ENCODE assay signal across 2 cellular contexts in genomic region chr18:57767259-57768050, GRCh38.
TF ChIP-seq lines count a peak whose summit lies in the region.

No MANE protein-coding gene starts in this region.

TF ChIP-seq in SK-N-SH, 30 proteins besides CTCF, POLR2A, EP300 and RAD21:
- no peak for TF ChIP-seq POLR2AphosphoS5 (IDR thresholded peaks at IDR 0.05; ENCODE audit: low read depth, low read length)
- no peak for TF ChIP-seq IRF3 (IDR thresholded peaks at IDR 0.05; ENCODE audit: low read depth, low read length)
- TF ChIP-seq SIN3A (IDR thresholded peaks at IDR 0.05; ENCODE audit: borderline replicate concordance, low read depth, low read length): no peak
- TF ChIP-seq YY1 (IDR thresholded peaks at IDR 0.05; ENCODE audit: low read depth): no peak
- no peak for TF ChIP-seq RCOR1 (IDR thresholded peaks at IDR 0.05; ENCODE audit: low read length)
- TF ChIP-seq, protein P1, sequence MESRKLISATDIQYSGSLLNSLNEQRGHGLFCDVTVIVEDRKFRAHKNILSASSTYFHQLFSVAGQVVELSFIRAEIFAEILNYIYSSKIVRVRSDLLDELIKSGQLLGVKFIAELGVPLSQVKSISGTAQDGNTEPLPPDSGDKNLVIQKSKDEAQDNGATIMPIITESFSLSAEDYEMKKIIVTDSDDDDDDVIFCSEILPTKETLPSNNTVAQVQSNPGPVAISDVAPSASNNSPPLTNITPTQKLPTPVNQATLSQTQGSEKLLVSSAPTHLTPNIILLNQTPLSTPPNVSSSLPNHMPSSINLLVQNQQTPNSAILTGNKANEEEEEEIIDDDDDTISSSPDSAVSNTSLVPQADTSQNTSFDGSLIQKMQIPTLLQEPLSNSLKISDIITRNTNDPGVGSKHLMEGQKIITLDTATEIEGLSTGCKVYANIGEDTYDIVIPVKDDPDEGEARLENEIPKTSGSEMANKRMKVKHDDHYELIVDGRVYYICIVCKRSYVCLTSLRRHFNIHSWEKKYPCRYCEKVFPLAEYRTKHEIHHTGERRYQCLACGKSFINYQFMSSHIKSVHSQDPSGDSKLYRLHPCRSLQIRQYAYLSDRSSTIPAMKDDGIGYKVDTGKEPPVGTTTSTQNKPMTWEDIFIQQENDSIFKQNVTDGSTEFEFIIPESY (IDR thresholded peaks at IDR 0.05; ENCODE audit: borderline replicate concordance, low read depth): no peak
- no peak for TF ChIP-seq NRF1 (IDR thresholded peaks at IDR 0.05; ENCODE audit: low read depth, low read length)
- TF ChIP-seq TEAD4 (IDR thresholded peaks at IDR 0.05; ENCODE audit: borderline replicate concordance, insufficient read depth): no peak
- no peak for TF ChIP-seq ELF1 (IDR thresholded peaks at IDR 0.05)
- TF ChIP-seq REST (IDR thresholded peaks at IDR 0.05; ENCODE audit: low read depth, low read length): no peak
- TF ChIP-seq, protein P2, sequence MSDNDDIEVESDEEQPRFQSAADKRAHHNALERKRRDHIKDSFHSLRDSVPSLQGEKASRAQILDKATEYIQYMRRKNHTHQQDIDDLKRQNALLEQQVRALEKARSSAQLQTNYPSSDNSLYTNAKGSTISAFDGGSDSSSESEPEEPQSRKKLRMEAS (IDR thresholded peaks at IDR 0.05; ENCODE audit: low read depth): no peak
- TF ChIP-seq RFX5 (IDR thresholded peaks at IDR 0.05; ENCODE audit: low read length): no peak
- no peak for TF ChIP-seq GABPA (IDR thresholded peaks at IDR 0.05; ENCODE audit: low read depth)
- TF ChIP-seq FOXM1 (IDR thresholded peaks at IDR 0.05; ENCODE audit: low read depth): no peak
- no peak for TF ChIP-seq MEF2A (IDR thresholded peaks at IDR 0.05; ENCODE audit: borderline replicate concordance, low read depth)
- TF ChIP-seq EZH2phosphoT487 (IDR thresholded peaks at IDR 0.05; ENCODE audit: borderline replicate concordance, low read depth): no peak
- TF ChIP-seq, protein P3, sequence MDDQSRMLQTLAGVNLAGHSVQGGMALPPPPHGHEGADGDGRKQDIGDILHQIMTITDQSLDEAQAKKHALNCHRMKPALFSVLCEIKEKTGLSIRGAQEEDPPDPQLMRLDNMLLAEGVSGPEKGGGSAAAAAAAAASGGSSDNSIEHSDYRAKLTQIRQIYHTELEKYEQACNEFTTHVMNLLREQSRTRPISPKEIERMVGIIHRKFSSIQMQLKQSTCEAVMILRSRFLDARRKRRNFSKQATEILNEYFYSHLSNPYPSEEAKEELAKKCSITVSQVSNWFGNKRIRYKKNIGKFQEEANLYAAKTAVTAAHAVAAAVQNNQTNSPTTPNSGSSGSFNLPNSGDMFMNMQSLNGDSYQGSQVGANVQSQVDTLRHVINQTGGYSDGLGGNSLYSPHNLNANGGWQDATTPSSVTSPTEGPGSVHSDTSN (IDR thresholded peaks at IDR 0.05): no peak
- TF ChIP-seq RXRA (IDR thresholded peaks at IDR 0.05; ENCODE audit: borderline replicate concordance, low read depth): no peak

TF ChIP-seq in SK-N-SH treated with all-trans-retinoic acid at 6 μM for 48 hours, 23 proteins besides CTCF, POLR2A, EP300 and RAD21:
- TF ChIP-seq PATZ1 (CRISPR knock-in tag; IDR thresholded peaks at IDR 0.05; ENCODE audit: borderline replicate concordance): no peak
- no peak for TF ChIP-seq TCF4 (CRISPR knock-in tag; IDR thresholded peaks at IDR 0.05; ENCODE audit: borderline replicate concordance)
- no peak for TF ChIP-seq OSR1 (CRISPR knock-in tag; IDR thresholded peaks at IDR 0.05)
- TF ChIP-seq, protein P4, sequence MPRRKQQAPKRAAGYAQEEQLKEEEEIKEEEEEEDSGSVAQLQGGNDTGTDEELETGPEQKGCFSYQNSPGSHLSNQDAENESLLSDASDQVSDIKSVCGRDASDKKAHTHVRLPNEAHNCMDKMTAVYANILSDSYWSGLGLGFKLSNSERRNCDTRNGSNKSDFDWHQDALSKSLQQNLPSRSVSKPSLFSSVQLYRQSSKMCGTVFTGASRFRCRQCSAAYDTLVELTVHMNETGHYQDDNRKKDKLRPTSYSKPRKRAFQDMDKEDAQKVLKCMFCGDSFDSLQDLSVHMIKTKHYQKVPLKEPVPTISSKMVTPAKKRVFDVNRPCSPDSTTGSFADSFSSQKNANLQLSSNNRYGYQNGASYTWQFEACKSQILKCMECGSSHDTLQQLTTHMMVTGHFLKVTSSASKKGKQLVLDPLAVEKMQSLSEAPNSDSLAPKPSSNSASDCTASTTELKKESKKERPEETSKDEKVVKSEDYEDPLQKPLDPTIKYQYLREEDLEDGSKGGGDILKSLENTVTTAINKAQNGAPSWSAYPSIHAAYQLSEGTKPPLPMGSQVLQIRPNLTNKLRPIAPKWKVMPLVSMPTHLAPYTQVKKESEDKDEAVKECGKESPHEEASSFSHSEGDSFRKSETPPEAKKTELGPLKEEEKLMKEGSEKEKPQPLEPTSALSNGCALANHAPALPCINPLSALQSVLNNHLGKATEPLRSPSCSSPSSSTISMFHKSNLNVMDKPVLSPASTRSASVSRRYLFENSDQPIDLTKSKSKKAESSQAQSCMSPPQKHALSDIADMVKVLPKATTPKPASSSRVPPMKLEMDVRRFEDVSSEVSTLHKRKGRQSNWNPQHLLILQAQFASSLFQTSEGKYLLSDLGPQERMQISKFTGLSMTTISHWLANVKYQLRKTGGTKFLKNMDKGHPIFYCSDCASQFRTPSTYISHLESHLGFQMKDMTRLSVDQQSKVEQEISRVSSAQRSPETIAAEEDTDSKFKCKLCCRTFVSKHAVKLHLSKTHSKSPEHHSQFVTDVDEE (CRISPR knock-in tag; IDR thresholded peaks at IDR 0.05): no peak
- no peak for TF ChIP-seq RARB (CRISPR knock-in tag; IDR thresholded peaks at IDR 0.05)
- TF ChIP-seq ESRRG (CRISPR knock-in tag; IDR thresholded peaks at IDR 0.05): no peak
- TF ChIP-seq ZNF565 (CRISPR knock-in tag; conservative IDR thresholded peaks at IDR 0.05; ENCODE audit: low read depth): no peak
- TF ChIP-seq TOX (CRISPR knock-in tag; IDR thresholded peaks at IDR 0.05; ENCODE audit: borderline replicate concordance): no peak
- TF ChIP-seq PPARA (CRISPR knock-in tag; IDR thresholded peaks at IDR 0.05; ENCODE audit: borderline replicate concordance): no peak
- TF ChIP-seq CSRNP3 (CRISPR knock-in tag; IDR thresholded peaks at IDR 0.05): no peak
- no peak for TF ChIP-seq ZFP30 (CRISPR knock-in tag; IDR thresholded peaks at IDR 0.05)
- TF ChIP-seq POU6F1 (CRISPR knock-in tag; IDR thresholded peaks at IDR 0.05; ENCODE audit: borderline replicate concordance, low read depth): no peak
- no peak for TF ChIP-seq ZFP3 (CRISPR knock-in tag; IDR thresholded peaks at IDR 0.05)
- TF ChIP-seq CREB5 (CRISPR knock-in tag; IDR thresholded peaks at IDR 0.05; ENCODE audit: low read depth): no peak
- TF ChIP-seq GLIS3 (CRISPR knock-in tag; IDR thresholded peaks at IDR 0.05): no peak
- no peak for TF ChIP-seq SNAI2 (CRISPR knock-in tag; IDR thresholded peaks at IDR 0.05)
- no peak for TF ChIP-seq ZNF70 (CRISPR knock-in tag; IDR thresholded peaks at IDR 0.05)
- TF ChIP-seq ISL1 (CRISPR knock-in tag; IDR thresholded peaks at IDR 0.05): no peak
- no peak for TF ChIP-seq CSDC2 (CRISPR knock-in tag; IDR thresholded peaks at IDR 0.05)
- TF ChIP-seq ZC3H10 (CRISPR knock-in tag; IDR thresholded peaks at IDR 0.05): no peak
TF ChIP-seq in SK-N-SH treated with all-trans-retinoic acid at 6 μM for 48 hours: peak in this region for 0.
